1 cellular context compared by ENCODE assay signal in genomic region chr11:61757213-61757862, GRCh38.
TF ChIP-seq lines count a peak whose summit lies in the region.

No MANE protein-coding gene starts in this region.

TF ChIP-seq in GM23338, 12 proteins besides CTCF, POLR2A, EP300 and RAD21 (continued from another document):
- TF ChIP-seq CREB1 (CRISPR knock-in tag; IDR thresholded peaks at IDR 0.05; ENCODE audit: low read depth) = no peak
- TF ChIP-seq EZH2 (IDR thresholded peaks at IDR 0.05; ENCODE audit: low read depth, unreplicated experiment) = no peak
- no peak for TF ChIP-seq ZNF114 (CRISPR knock-in tag; IDR thresholded peaks at IDR 0.05)
- TF ChIP-seq POLR2AphosphoS5 (IDR thresholded peaks at IDR 0.05; ENCODE audit: low read depth) = no peak
